17 cellular contexts compared by ENCODE assay signal in the genomic region with DNA sequence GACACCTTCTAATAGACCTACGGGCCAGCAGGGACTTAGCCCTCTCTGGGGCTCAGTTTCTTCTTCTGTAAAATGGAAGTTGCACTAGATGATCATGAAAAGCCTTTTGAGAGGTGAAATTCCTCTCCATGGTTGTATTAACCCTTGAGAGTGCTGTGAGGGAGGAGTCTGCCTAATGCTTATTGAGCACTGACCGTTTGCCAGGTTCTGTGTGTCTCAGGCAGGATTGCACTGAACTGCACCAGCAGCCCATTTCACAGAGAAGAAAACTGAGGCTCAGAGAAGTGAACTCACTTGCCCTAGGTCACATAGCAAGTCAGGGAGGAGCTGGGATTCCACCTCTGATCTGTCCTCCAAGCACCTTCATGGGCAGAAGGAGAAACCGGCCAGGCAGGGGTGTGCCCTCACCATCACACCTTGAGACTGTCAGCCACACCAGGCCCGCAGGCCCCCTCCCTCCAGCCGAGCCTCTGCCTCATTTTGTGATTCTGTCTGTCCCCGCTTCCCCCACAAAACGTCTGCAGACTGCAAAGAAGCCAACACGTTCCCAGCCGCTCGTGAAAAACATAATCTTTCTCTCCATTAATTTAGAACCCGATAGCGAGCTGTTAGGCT. TPM values are rescaled to one million over a fixed set of nuclear protein-coding genes. Genes with fewer than 3 reads are reported as not detected.
DNase-seq lines count a peak whose midpoint lies in the region; ATAC-seq, FAIRE-seq and TF ChIP-seq lines count a peak whose summit lies in the region.
"Had no signal": no experiment of that assay in that cellular context is flagged by ENCODE, and none has a peak within 500 bp of the region (broad histone marks: within the 10 kb centered on the region; RNA-seq: fewer than 3 reads in every experiment).

No MANE protein-coding gene starts in this region.

- H2AFZ ChIP-seq in osteoblast (ENCODE audit: low read length), result no peak overlapping the region
- H2AFZ ChIP-seq: GM23338 had no signal

- H3K4me1 Mint-ChIP-seq in stimulated activated memory B cell treated with anti-CD40 and anti-IgM and Interleukin-4, amounts not matched to agents 10 μg/mL and 1 μg/mL and 100 μg/mL, for 72 hours, result no peaks in the 10 kb centered on the region
- H3K4me1 Mint-ChIP-seq: CD4-positive, CD25-positive, alpha-beta regulatory T cell had no signal

- WGBS in tibial nerve, 2 donors, result 74 to 82% methylated on average over 12 of the region's 12 CpGs

- no peak for TF ChIP-seq CTCF in right atrium auricular region (IDR thresholded peaks at IDR 0.05)
- TF ChIP-seq CTCF in brain microvascular endothelial cell (IDR thresholded peaks at IDR 0.05; ENCODE audit: low read depth, low read length, missing control alignments), result no peak
- no peak for TF ChIP-seq CTCF in osteoblast (IDR thresholded peaks at IDR 0.05; ENCODE audit: extremely low read depth, low read depth, low read length)
- TF ChIP-seq CTCF in tibial nerve (IDR thresholded peaks at IDR 0.05), result no peak

- ATAC-seq in left cardiac atrium (no peak), GM18858 (IDR thresholded peaks at IDR 0.05; ENCODE audit: unreplicated experiment) (no peak)
- no peak for ATAC-seq in stimulated activated memory B cell treated with anti-CD40 and anti-IgM and Interleukin-4, amounts not matched to agents 10 μg/mL and 1 μg/mL and 100 μg/mL, for 72 hours
- ATAC-seq: GM23338 had no signal

- H3K27ac ChIP-seq in right atrium auricular region (peak overlapping the region in 1 of 2 donors; percentile 35), brain microvascular endothelial cell (no peak overlapping the region), osteoblast (ENCODE audit: low read depth, low read length) (no peak overlapping the region), tibial nerve (no peak overlapping the region)
- H3K27ac ChIP-seq: BLaER1 treated with 17β-estradiol and CSF1 and Interleukin-3, amounts not matched to agents 10 nM and 100 nM had no signal

- no peaks in the 10 kb centered on the region for H3K27me3 ChIP-seq in right atrium auricular region
- H3K27me3 ChIP-seq in brain microvascular endothelial cell (replicated peaks), result no peaks in the 10 kb centered on the region
- no peaks in the 10 kb centered on the region for H3K27me3 ChIP-seq in osteoblast (ENCODE audit: insufficient read depth, low read length)
- no peaks in the 10 kb centered on the region for H3K27me3 ChIP-seq in tibial nerve
- H3K27me3 ChIP-seq: BLaER1 treated with 17β-estradiol and CSF1 and Interleukin-3, amounts not matched to agents 10 nM and 100 nM had no signal

- H3K79me2 ChIP-seq in osteoblast (ENCODE audit: insufficient read depth, low read length), result no peaks in the 10 kb centered on the region

- H3K4me2 ChIP-seq in osteoblast (ENCODE audit: insufficient read depth, low read length), result no peak overlapping the region
- H3K4me2 ChIP-seq: BLaER1 treated with 17β-estradiol and CSF1 and Interleukin-3, amounts not matched to agents 10 nM and 100 nM; GM23338 had no signal

- peak overlapping the region; percentile 65 for H3K27ac Mint-ChIP-seq in stimulated activated memory B cell treated with anti-CD40 and anti-IgM and Interleukin-4, amounts not matched to agents 10 μg/mL and 1 μg/mL and 100 μg/mL, for 72 hours
- H3K27ac Mint-ChIP-seq: GM23338, H9 had no signal

- no peak for FAIRE-seq in GM12892 (lab: Jason Lieb, UNC)
- FAIRE-seq: GM18507 had no signal

- TF ChIP-seq POLR2A in GM12892 (IDR thresholded peaks at IDR 0.05; ENCODE audit: low read depth, low read length) (no peak), tibial nerve (IDR thresholded peaks at IDR 0.05) (no peak)

- no peaks in the 10 kb centered on the region for H3K9me3 ChIP-seq in right atrium auricular region
- no peaks in the 10 kb centered on the region for H3K9me3 ChIP-seq in osteoblast (ENCODE audit: low read depth, low read length)
- H3K9me3 ChIP-seq in tibial nerve, result no peaks in the 10 kb centered on the region
- H3K9me3 ChIP-seq: BLaER1 treated with 17β-estradiol and CSF1 and Interleukin-3, amounts not matched to agents 10 nM and 100 nM had no signal

- no peak overlapping the region for H3K4me3 ChIP-seq in right atrium auricular region
- H3K4me3 ChIP-seq in brain microvascular endothelial cell (ENCODE audit: low read depth, low read length), result no peak overlapping the region
- H3K4me3 ChIP-seq in osteoblast (ENCODE audit: insufficient read depth, low read length), result no peak overlapping the region
- no peak overlapping the region for H3K4me3 ChIP-seq in tibial nerve
- H3K4me3 ChIP-seq: BLaER1 treated with 17β-estradiol and CSF1 and Interleukin-3, amounts not matched to agents 10 nM and 100 nM; GM23338 had no signal

- no peaks in the 10 kb centered on the region for H3K36me3 Mint-ChIP-seq in stimulated activated memory B cell treated with anti-CD40 and anti-IgM and Interleukin-4, amounts not matched to agents 10 μg/mL and 1 μg/mL and 100 μg/mL, for 72 hours
- H3K36me3 Mint-ChIP-seq: CD4-positive, CD25-positive, alpha-beta regulatory T cell had no signal

- intact Hi-C loops in left cardiac atrium (cut with DNase I), result loop anchor here (5.0 to 10.0 kb wide), 2 partner anchors 42 to 80 kb away; no protein-coding TSS in a partner anchor

- no peaks in the 10 kb centered on the region for H3K9me3 Mint-ChIP-seq in stimulated activated memory B cell treated with anti-CD40 and anti-IgM and Interleukin-4, amounts not matched to agents 10 μg/mL and 1 μg/mL and 100 μg/mL, for 72 hours
- H3K9me3 Mint-ChIP-seq: GM23338, H9 had no signal

- H3K27me3 Mint-ChIP-seq in stimulated activated memory B cell treated with anti-CD40 and anti-IgM and Interleukin-4, amounts not matched to agents 10 μg/mL and 1 μg/mL and 100 μg/mL, for 72 hours, result peaks cover 29% of the 10 kb centered on the region
- H3K27me3 Mint-ChIP-seq: CD4-positive, CD25-positive, alpha-beta regulatory T cell had no signal

- H3K36me3 ChIP-seq in right atrium auricular region, result no peaks in the 10 kb centered on the region
- H3K36me3 ChIP-seq in brain microvascular endothelial cell (replicated peaks), result peaks cover 36% of the 10 kb centered on the region
- H3K36me3 ChIP-seq in osteoblast (ENCODE audit: insufficient read depth, low read length), result no peaks in the 10 kb centered on the region
- peaks cover 0 to 35% (median 0%) of the 10 kb centered on the region in 3 donors for H3K36me3 ChIP-seq in tibial nerve
- H3K36me3 ChIP-seq: BLaER1 treated with 17β-estradiol and CSF1 and Interleukin-3, amounts not matched to agents 10 nM and 100 nM had no signal

- no peak for TF ChIP-seq EP300 in tibial nerve (IDR thresholded peaks at IDR 0.05)

- H3K4me1 ChIP-seq in right atrium auricular region (peaks cover 0 to 54% of the 10 kb centered on the region in 2 donors), osteoblast (ENCODE audit: insufficient read depth, low read length) (peaks cover 39% of the 10 kb centered on the region), tibial nerve (peaks cover 0 to 25% (median 0%) of the 10 kb centered on the region in 4 donors)

- no peaks in the 10 kb centered on the region for H4K20me1 ChIP-seq in osteoblast (ENCODE audit: insufficient read depth, low read length)
- H4K20me1 ChIP-seq: BLaER1 treated with 17β-estradiol and CSF1 and Interleukin-3, amounts not matched to agents 10 nM and 100 nM had no signal

- no peak overlapping the region for H3K4me3 Mint-ChIP-seq in stimulated activated memory B cell treated with anti-CD40 and anti-IgM and Interleukin-4, amounts not matched to agents 10 μg/mL and 1 μg/mL and 100 μg/mL, for 72 hours
- H3K4me3 Mint-ChIP-seq: CD4-positive, CD25-positive, alpha-beta regulatory T cell; GM23338; H9 had no signal

- in situ Hi-C loops in brain microvascular endothelial cell (cut with HindIII; ENCODE audit: low pct_ligation_motif_present, low sequenced_read_pairs), result no loop called here

- DNase-seq in left cardiac atrium (peak; percentile 16), right atrium auricular region (ENCODE audit: low spot score) (no peak), brain microvascular endothelial cell (peak; percentile 22), osteoblast (ENCODE audit: insufficient read length, low spot score, missing footprints) (peak; percentile 45), GM12892 (ENCODE audit: insufficient read length) (no peak), tibial nerve (ENCODE audit: low spot score in 2 of 2) (no peak)
- DNase-seq: 8988T; ACHN; Calu3; CD4-positive, CD25-positive, alpha-beta regulatory T cell; DMS 273 treated with DMSO at 0.1 percent for 48 hours; H9 had no signal

RNA-seq across cellular contexts. Expression of a gene that starts 46.2 kb away (rescaled TPM):
- total RNA-seq in left cardiac atrium (1 to 10 TPM; 8.0 to 8.1 TPM), right atrium auricular region (1 to 10 TPM; 3.1 to 4.2 TPM), osteoblast (2.5 and 2.7 TPM in 2 replicates), tibial nerve (10 to 100 TPM; 12.0 to 36.3 (median 23.1) TPM)
- polyA plus RNA-seq in GM12892 (2012; ENCODE audit: missing spikeins), result not detected
- total RNA-seq: Calu3; CD4-positive, CD25-positive, alpha-beta regulatory T cell had no signal
- polyA plus RNA-seq: CD4-positive, CD25-positive, alpha-beta regulatory T cell; GM23338 had no signal

RNA-seq across cellular contexts. Expression of a gene that starts 49.3 kb away (rescaled TPM):
- total RNA-seq in left cardiac atrium (100 to 1,000 TPM; 383 to 695 TPM), right atrium auricular region (1,000 to 10,000 TPM in 1 of 2 donors, 100 to 1,000 TPM in 1; 680 to 1,303 TPM), osteoblast (78.2 and 137 TPM in 2 replicates), tibial nerve (10 to 100 TPM; 17.0 to 87.6 (median 55.8) TPM)
- polyA plus RNA-seq in GM12892 (2012; ENCODE audit: missing spikeins), result 0.55 TPM
- total RNA-seq: CD4-positive, CD25-positive, alpha-beta regulatory T cell had no signal

Comparison
In these comparisons a context has a peak if more than half of its experiments do, and no peak if none do; other contexts are left out.
1. DNase-seq: peak in left cardiac atrium (single experiment), brain microvascular endothelial cell (single experiment) and osteoblast (single experiment); none in right atrium auricular region (single experiment), GM12892 (single experiment) and tibial nerve (0 of 2).